ENCODE assay signal across 9 cellular contexts in the genomic region with DNA sequence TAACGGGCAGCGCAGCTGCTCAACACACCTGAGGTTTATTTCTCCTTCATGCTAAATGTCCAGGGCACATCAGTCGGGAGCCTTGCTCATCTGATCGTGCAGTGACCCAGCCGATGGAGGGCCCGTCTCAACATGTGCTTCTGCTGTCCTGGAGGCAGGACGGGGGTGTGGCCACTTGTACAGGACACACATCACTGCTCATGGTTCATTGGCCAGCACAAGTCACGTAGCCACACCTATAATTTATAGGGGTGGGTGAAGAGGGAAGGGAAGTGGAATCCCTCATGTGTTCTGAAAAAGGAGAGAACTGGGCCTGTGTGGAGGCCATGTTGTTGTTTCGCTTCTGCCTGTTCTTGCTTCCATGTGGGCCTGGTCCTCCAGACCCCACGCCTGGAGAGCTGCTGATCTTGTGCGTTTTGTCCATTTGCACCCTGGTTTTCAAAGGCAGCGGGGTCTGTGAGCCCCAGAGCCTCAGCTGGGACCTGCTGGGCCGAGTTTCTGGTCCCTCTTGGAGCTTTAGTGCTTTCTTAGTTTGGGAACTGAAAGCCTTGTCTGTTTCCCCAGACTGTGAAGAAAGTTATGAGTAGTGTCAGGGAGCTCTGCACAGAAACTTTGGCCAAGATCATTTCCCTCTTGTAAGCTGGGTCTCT.
A peak's percentile ranks its signal among the peaks of the same experiment; 100 is the strongest.
DNase-seq lines count a peak whose midpoint lies in the region; ATAC-seq and TF ChIP-seq lines count a peak whose summit lies in the region.
"Had no signal": no experiment of that assay in that cellular context is flagged by ENCODE, and none has a peak within 500 bp of the region (broad histone marks: within the 10 kb centered on the region; RNA-seq: fewer than 3 reads in every experiment).

No MANE protein-coding gene starts in this region.

- in situ Hi-C loops in ACHN (cut with HindIII; ENCODE audit: low pct_ligation_motif_present, low pct_unique_long_range_greater_than_20kb, low sequenced_read_pairs): no loop called here
- in situ Hi-C loops in transverse colon (cut with MboI; ENCODE audit: low pct_ligation_motif_present in 1 of 4, low pct_unique_long_range_greater_than_20kb in 1 of 4, low sequenced_read_pairs in 3 of 4): no loop called here
- in situ Hi-C loops in gastrocnemius medialis (cut with MboI; ENCODE audit: low sequenced_read_pairs in 4 of 4): no loop called here

- TF ChIP-seq EP300 in transverse colon (IDR thresholded peaks at IDR 0.05; ENCODE audit: low read depth): no peak

- TF ChIP-seq CTCF in transverse colon (IDR thresholded peaks at IDR 0.05) (no peak), gastrocnemius medialis (IDR thresholded peaks at IDR 0.05 in 4 of 5, conservative IDR thresholded peaks at IDR 0.05 in 1 of 5) (no peak)

- H3K36me3 ChIP-seq in transverse colon: no peaks in the 10 kb centered on the region
- H3K36me3 ChIP-seq in gastrocnemius medialis: no peaks in the 10 kb centered on the region

- peak overlapping the region; percentile 75 to 95 for H3K27ac Mint-ChIP-seq in effector memory CD8-positive, alpha-beta T cell

- H3K9me3 Mint-ChIP-seq in effector memory CD8-positive, alpha-beta T cell: no peaks in the 10 kb centered on the region

- H3K27ac ChIP-seq in transverse colon (peak overlapping the region in 2 of 4 donors; percentile 33 to 53), gastrocnemius medialis (no peak overlapping the region)
- H3K27ac ChIP-seq: VCaP had no signal

- H3K4me1 ChIP-seq in transverse colon: peaks cover 0 to 29% (median 9%) of the 10 kb centered on the region in 4 donors
- H3K4me1 ChIP-seq in gastrocnemius medialis: no peaks in the 10 kb centered on the region

- H3K36me3 Mint-ChIP-seq in effector memory CD8-positive, alpha-beta T cell (ENCODE audit: insufficient read depth): peaks cover 16% of the 10 kb centered on the region

- H3K4me1 Mint-ChIP-seq in effector memory CD8-positive, alpha-beta T cell (ENCODE audit: low read depth in 2 of 2): peaks cover 46 to 49% of the 10 kb centered on the region in 2 donors

- H3K4me3 ChIP-seq in transverse colon (no peak overlapping the region), gastrocnemius medialis (no peak overlapping the region)

- no peak for TF ChIP-seq POLR2A in transverse colon (IDR thresholded peaks at IDR 0.05)
- no peak for TF ChIP-seq POLR2A in gastrocnemius medialis (IDR thresholded peaks at IDR 0.05)

- H3K27me3 Mint-ChIP-seq in effector memory CD8-positive, alpha-beta T cell: no peaks in the 10 kb centered on the region

- no peaks in the 10 kb centered on the region for H3K27me3 ChIP-seq in transverse colon
- no peaks in the 10 kb centered on the region for H3K27me3 ChIP-seq in gastrocnemius medialis

- ATAC-seq in GM19452 (IDR thresholded peaks at IDR 0.05; ENCODE audit: unreplicated experiment) (peak; percentile 84), HG03460 (IDR thresholded peaks at IDR 0.05; ENCODE audit: unreplicated experiment) (peak; percentile 76), gastrocnemius medialis (no peak)
- no peak for ATAC-seq in effector memory CD8-positive, alpha-beta T cell (replicated peaks)

- H3K4me3 Mint-ChIP-seq in effector memory CD8-positive, alpha-beta T cell: no peak overlapping the region

- DNase-seq in ACHN (peak; percentile 36), transverse colon (peak; percentile 48), NK-92 (lab: John Stamatoyannopoulos, UW; ENCODE audit: unreplicated experiment) (no peak), GF-D8 (lab: John Stamatoyannopoulos, UW) (no peak), gastrocnemius medialis (no peak)
- no peak for DNase-seq in effector memory CD8-positive, alpha-beta T cell

- H3K9me3 ChIP-seq in transverse colon: no peaks in the 10 kb centered on the region
- no peaks in the 10 kb centered on the region for H3K9me3 ChIP-seq in gastrocnemius medialis

- 68% methylated on average over 13 of the region's 13 CpGs; no CpG with 5 or more reads in 1 of the 2 donors for WGBS in transverse colon (ENCODE audit: low coverage in 1 of 2), 2 donors

- intact Hi-C loops in transverse colon (cut with DNase I; ENCODE audit: low total_unique reads) (no loop called here), gastrocnemius medialis (cut with DNase I; ENCODE audit: low total_unique reads) (no loop called here)

Comparison
In these comparisons a context has a peak if more than half of its experiments do, and no peak if none do; other contexts are left out.
1. DNase-seq: peak in ACHN (single experiment) and transverse colon (single experiment); none in effector memory CD8-positive, alpha-beta T cell (0 of 3), NK-92 (single experiment), GF-D8 (single experiment) and gastrocnemius medialis (0 of 2).
2. ATAC-seq: peak in GM19452 (single experiment) and HG03460 (single experiment); none in effector memory CD8-positive, alpha-beta T cell (single experiment) and gastrocnemius medialis (0 of 2).